In genomic region chr14:102840801-102841528, GRCh38 we compare ENCODE assay signal across 1 cellular context.
TF ChIP-seq lines count a peak whose summit lies in the region.

No MANE protein-coding gene starts in this region.

TF ChIP-seq in K562, 482 proteins besides CTCF, POLR2A, EP300 and RAD21 (continued from another document):
- TF ChIP-seq MGA (IDR thresholded peaks at IDR 0.05): peak; percentile 64
